ENCODE assay signal across 29 cellular contexts in the genomic region with DNA sequence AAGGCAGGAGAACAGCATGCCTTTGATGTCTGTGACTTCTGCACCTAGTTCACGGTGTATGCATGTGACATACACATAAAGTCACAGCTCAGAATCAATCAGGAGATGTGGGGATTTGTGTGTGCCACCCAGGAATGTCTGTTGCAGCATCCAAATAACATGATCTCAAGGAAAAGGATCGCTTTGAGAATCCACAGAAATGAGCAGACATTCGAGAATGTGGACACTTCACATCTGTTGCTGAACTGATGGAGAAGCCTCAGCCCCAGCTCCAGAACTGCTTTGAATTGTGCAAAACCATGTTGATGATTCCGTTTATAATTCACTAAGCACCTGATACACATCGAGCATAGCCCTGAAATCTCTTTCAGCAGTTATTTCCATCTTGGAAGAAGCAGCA.
"Had no signal": no experiment of that assay in that cellular context is flagged by ENCODE, and none has a peak within 500 bp of the region (broad histone marks: within the 10 kb centered on the region; RNA-seq: fewer than 3 reads in every experiment).

No MANE protein-coding gene starts in this region.

- H3K27ac ChIP-seq: adrenal gland, body of pancreas, heart left ventricle, WERI-Rb-1 had no signal

- H3K9me3 Mint-ChIP-seq: activated B cell treated with CpG ODN at 0.5 μM for 24 hours; activated CD8-positive, alpha-beta T cell treated with anti-CD3 and anti-CD28 coated beads for 36 hours; activated T-cell treated with anti-CD3 and anti-CD28 coated beads, Interleukin-2, amount 50 U/mL, for 4 hours; activated T-helper 17 cell treated with anti-CD3 and anti-CD28 coated beads, Interleukin-2, amount 50 U/mL, for 72 hours; T-helper 2 cell treated with Interferon-gamma antibody and Interleukin-4, amounts not matched to agents 5 μg/mL and 100 μg/mL, for 36 hours had no signal

- H3K36me3 ChIP-seq: adrenal gland, heart left ventricle, WERI-Rb-1 had no signal

- H3K4me1 ChIP-seq: adrenal gland, body of pancreas, heart left ventricle had no signal

- DNase-seq: activated B cell treated with CpG ODN at 0.5 μM for 24 hours; activated CD4-positive, alpha-beta T cell treated with anti-CD3 and anti-CD28 coated beads for 48 hours; activated CD4-positive, alpha-beta T cell treated with anti-CD3 and anti-CD28 coated beads, Interleukin-2, amount 50 U/mL, for 1 hour; activated CD4-positive, alpha-beta T cell treated with anti-CD3 and anti-CD28 coated beads, Interleukin-2, amount 50 U/mL, for 48 hours; activated CD8-positive, alpha-beta memory T cell treated with anti-CD3 and anti-CD28 coated beads for 24 hours; activated CD8-positive, alpha-beta T cell treated with anti-CD3 and anti-CD28 coated beads for 36 hours; activated effector memory CD4-positive, alpha-beta T cell treated with Interleukin-2 at 50 U/mL for 16 hours; activated gamma-delta T cell treated with Interleukin-2 at 50 U/mL for 16 hours; activated naive CD4-positive, alpha-beta T cell treated with anti-CD3 and anti-CD28 coated beads, Interleukin-2, amount 50 U/mL, for 16 hours; activated naive CD4-positive, alpha-beta T cell treated with Interleukin-2 at 50 U/mL for 16 hours; activated T-cell treated with anti-CD3 and anti-CD28 coated beads, Interleukin-2, amount 50 U/mL, for 4 hours; adrenal gland; amygdala; aorta; body of pancreas; caudate nucleus; cortex of kidney; effector CD8-positive, alpha-beta T cell; foreskin fibroblast; glutamatergic neuron; heart left ventricle; T-helper 1 cell; T-helper 17 cell; WERI-Rb-1 had no signal

- ATAC-seq: activated CD4-positive, CD25-positive, alpha-beta regulatory T cell treated with anti-CD3 and anti-CD28 coated beads, Interleukin-2, amount 50 U/mL, for 24 hours; activated CD8-positive, alpha-beta T cell treated with anti-CD3 and anti-CD28 coated beads for 36 hours; activated T-cell treated with anti-CD3 and anti-CD28 coated beads, Interleukin-2, amount 50 U/mL, for 4 hours; activated T-helper 17 cell treated with anti-CD3 and anti-CD28 coated beads, Interleukin-2, amount 50 U/mL, for 72 hours; body of pancreas; esophagus mucosa; heart left ventricle; T-helper 17 cell had no signal

- H3K36me3 Mint-ChIP-seq: activated naive CD8-positive, alpha-beta T cell had no signal

- H3K4me3 Mint-ChIP-seq: activated B cell treated with CpG ODN at 0.5 μM for 24 hours; activated CD8-positive, alpha-beta T cell treated with anti-CD3 and anti-CD28 coated beads for 36 hours; activated naive CD8-positive, alpha-beta T cell; activated T-cell treated with anti-CD3 and anti-CD28 coated beads, Interleukin-2, amount 50 U/mL, for 4 hours; activated T-helper 17 cell treated with anti-CD3 and anti-CD28 coated beads, Interleukin-2, amount 50 U/mL, for 72 hours; T-helper 17 cell; T-helper 2 cell treated with Interferon-gamma antibody and Interleukin-4, amounts not matched to agents 5 μg/mL and 100 μg/mL, for 36 hours had no signal

- H3K27me3 ChIP-seq: adrenal gland, body of pancreas had no signal

- H3K27me3 Mint-ChIP-seq: activated B cell treated with CpG ODN at 0.5 μM for 24 hours had no signal

- H3K9me3 ChIP-seq: adrenal gland, body of pancreas, heart left ventricle had no signal

- H3K27ac Mint-ChIP-seq: activated B cell treated with CpG ODN at 0.5 μM for 24 hours; activated CD8-positive, alpha-beta T cell treated with anti-CD3 and anti-CD28 coated beads for 36 hours; activated naive CD8-positive, alpha-beta T cell; activated T-helper 17 cell treated with anti-CD3 and anti-CD28 coated beads, Interleukin-2, amount 50 U/mL, for 72 hours; T-helper 17 cell; T-helper 2 cell treated with Interferon-gamma antibody and Interleukin-4, amounts not matched to agents 5 μg/mL and 100 μg/mL, for 36 hours had no signal

- H3K4me3 ChIP-seq: adrenal gland, body of pancreas, heart left ventricle had no signal

- H3K4me1 Mint-ChIP-seq: activated B cell treated with CpG ODN at 0.5 μM for 24 hours; activated T-helper 17 cell treated with anti-CD3 and anti-CD28 coated beads, Interleukin-2, amount 50 U/mL, for 72 hours; T-helper 17 cell had no signal
